10 cellular contexts compared by ENCODE assay signal in the genomic region with DNA sequence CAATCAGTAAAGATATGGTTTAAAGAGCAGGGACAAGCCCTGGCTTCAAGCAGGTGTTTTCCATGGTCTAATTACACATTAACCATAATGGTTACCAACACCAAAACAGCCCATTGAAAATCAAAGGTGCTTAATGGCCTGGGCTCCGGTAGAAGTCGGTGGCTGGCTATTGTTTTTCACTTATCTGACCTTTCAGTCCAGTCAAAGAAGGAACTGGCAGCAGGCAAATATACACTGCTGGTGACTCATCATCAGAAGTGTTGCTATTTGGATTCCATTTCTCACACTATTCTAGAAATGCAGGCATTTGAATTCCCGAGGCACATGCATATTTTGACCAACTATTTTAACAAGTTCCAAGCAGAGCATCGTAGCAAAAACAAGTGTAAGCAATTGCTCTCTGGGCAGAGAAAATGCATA. TPM values are rescaled to one million over a fixed set of nuclear protein-coding genes. Genes with fewer than 3 reads are reported as not detected.
A peak's percentile ranks its signal among the peaks of the same experiment; 100 is the strongest.
DNase-seq lines count a peak whose midpoint lies in the region; ATAC-seq and TF ChIP-seq lines count a peak whose summit lies in the region.
"Had no signal": no experiment of that assay in that cellular context is flagged by ENCODE, and none has a peak within 500 bp of the region (broad histone marks: within the 10 kb centered on the region; RNA-seq: fewer than 3 reads in every experiment).

No MANE protein-coding gene starts in this region.

- H3K4me1 Mint-ChIP-seq in activated CD8-positive, alpha-beta T cell treated with anti-CD3 and anti-CD28 coated beads, Interleukin-2, amount 10 ng/mL, durations not matched to agents 7 days and 5 days (ENCODE audit: low read depth): no peaks in the 10 kb centered on the region
- peaks cover 10% of the 10 kb centered on the region for H3K4me1 Mint-ChIP-seq in glutamatergic neuron (ENCODE audit: low read depth, unreplicated experiment)

- no peak overlapping the region for H3K9ac ChIP-seq in Karpas-422 (ENCODE audit: low read length)

- CTCF ChIA-PET in activated CD8-positive, alpha-beta T cell treated with anti-CD3 and anti-CD28 coated beads, Interleukin-2, amount 10 ng/mL, durations not matched to agents 7 days and 5 days (lab: Charles Lee): no interaction called here

- H4K20me1 ChIP-seq in Karpas-422 (ENCODE audit: insufficient read depth, low read depth, low read length): no peaks in the 10 kb centered on the region

- no peak for TF ChIP-seq CTCF in glutamatergic neuron (IDR thresholded peaks at IDR 0.05; ENCODE audit: partially characterized antibody, unreplicated experiment)

- H3K4me1 ChIP-seq in Karpas-422 (ENCODE audit: low read length): no peaks in the 10 kb centered on the region

- TF ChIP-seq RAD21 in Ishikawa (IDR thresholded peaks at IDR 0.05; ENCODE audit: low read depth): no peak

- no peaks in the 10 kb centered on the region for H3K27me3 ChIP-seq in Karpas-422 (ENCODE audit: low read length)

- no peaks in the 10 kb centered on the region for H3K9me2 ChIP-seq in Karpas-422 (replicated peaks; ENCODE audit: insufficient read depth, low read length)

- no peak overlapping the region for H2AFZ ChIP-seq in Karpas-422 (ENCODE audit: low read length)

- no peaks in the 10 kb centered on the region for H3K79me2 ChIP-seq in Karpas-422 (ENCODE audit: low read length)

- DNase-seq in A172 (ENCODE audit: low spot score) (peak; percentile 11), left cardiac atrium (no peak), putamen (ENCODE audit: low spot score) (no peak), glutamatergic neuron (no peak), Karpas-422 (no peak)
- DNase-seq in activated CD8-positive, alpha-beta T cell treated with anti-CD3 and anti-CD28 coated beads, Interleukin-2, amount 10 ng/mL, durations not matched to agents 7 days and 5 days: no peak
- DNase-seq: activated CD8-positive, alpha-beta memory T cell treated with anti-CD3 and anti-CD28 coated beads for 24 hours had no signal

- no peak overlapping the region for H3K27ac Mint-ChIP-seq in activated CD8-positive, alpha-beta T cell treated with anti-CD3 and anti-CD28 coated beads, Interleukin-2, amount 10 ng/mL, durations not matched to agents 7 days and 5 days
- H3K27ac Mint-ChIP-seq in glutamatergic neuron (ENCODE audit: unreplicated experiment): no peak overlapping the region
- H3K27ac Mint-ChIP-seq: stimulated activated naive CD8-positive, alpha-beta T cell treated with anti-CD3 and anti-CD28 coated beads, Interleukin-15, Interleukin-2, amounts not matched to agents 100 ng/mL and 50 ng/mL, for 24 hours had no signal

- H3K36me3 Mint-ChIP-seq in activated CD8-positive, alpha-beta T cell treated with anti-CD3 and anti-CD28 coated beads, Interleukin-2, amount 10 ng/mL, durations not matched to agents 7 days and 5 days (ENCODE audit: low read depth): no peaks in the 10 kb centered on the region
- H3K36me3 Mint-ChIP-seq in glutamatergic neuron (ENCODE audit: unreplicated experiment): peaks cover 6% of the 10 kb centered on the region

- no peak; the same call in 1 of the 2 replicates for TF ChIP-seq EP300 in Ishikawa (IDR thresholded peaks at IDR 0.05; ENCODE audit: borderline replicate concordance)

- no peaks in the 10 kb centered on the region for H3K36me3 ChIP-seq in Karpas-422 (ENCODE audit: insufficient read depth, low read length)

- intact Hi-C loops in left cardiac atrium (cut with DNase I): no loop called here

- no peak overlapping the region for H3K4me3 Mint-ChIP-seq in activated CD8-positive, alpha-beta T cell treated with anti-CD3 and anti-CD28 coated beads, Interleukin-2, amount 10 ng/mL, durations not matched to agents 7 days and 5 days
- H3K4me3 Mint-ChIP-seq in glutamatergic neuron (ENCODE audit: unreplicated experiment): no peak overlapping the region
- H3K4me3 Mint-ChIP-seq: stimulated activated naive CD8-positive, alpha-beta T cell treated with anti-CD3 and anti-CD28 coated beads, Interleukin-15, Interleukin-2, amounts not matched to agents 100 ng/mL and 50 ng/mL, for 24 hours had no signal

- no peak overlapping the region for H3K4me3 ChIP-seq in Karpas-422 (ENCODE audit: low read length)

- POLR2A ChIA-PET in activated CD8-positive, alpha-beta T cell treated with anti-CD3 and anti-CD28 coated beads, Interleukin-2, amount 10 ng/mL, durations not matched to agents 7 days and 5 days (lab: Charles Lee): no interaction called here

- no peaks in the 10 kb centered on the region for H3K9me3 ChIP-seq in Karpas-422 (ENCODE audit: low read length)

- no peak overlapping the region for H3K4me2 ChIP-seq in Karpas-422 (ENCODE audit: low read depth, low read length, poor library complexity, severe bottlenecking)

- no peaks in the 10 kb centered on the region for H3K9me3 Mint-ChIP-seq in activated CD8-positive, alpha-beta T cell treated with anti-CD3 and anti-CD28 coated beads, Interleukin-2, amount 10 ng/mL, durations not matched to agents 7 days and 5 days (ENCODE audit: insufficient read depth)
- H3K9me3 Mint-ChIP-seq in glutamatergic neuron (ENCODE audit: unreplicated experiment): peaks cover 5% of the 10 kb centered on the region
- H3K9me3 Mint-ChIP-seq: stimulated activated naive CD8-positive, alpha-beta T cell treated with anti-CD3 and anti-CD28 coated beads, Interleukin-15, Interleukin-2, amounts not matched to agents 100 ng/mL and 50 ng/mL, for 24 hours had no signal

- ATAC-seq in GM21515 (IDR thresholded peaks at IDR 0.05; ENCODE audit: unreplicated experiment): peak; percentile 84
- peak; percentile 71 to 84 for ATAC-seq in left cardiac atrium
- ATAC-seq in activated CD8-positive, alpha-beta T cell treated with anti-CD3 and anti-CD28 coated beads, Interleukin-2, amount 10 ng/mL, durations not matched to agents 7 days and 5 days: no peak

- no peaks in the 10 kb centered on the region for H3K27me3 Mint-ChIP-seq in activated CD8-positive, alpha-beta T cell treated with anti-CD3 and anti-CD28 coated beads, Interleukin-2, amount 10 ng/mL, durations not matched to agents 7 days and 5 days (ENCODE audit: low read depth)
- H3K27me3 Mint-ChIP-seq in glutamatergic neuron (ENCODE audit: unreplicated experiment): peaks cover 12% of the 10 kb centered on the region

- no peak overlapping the region for H3K27ac ChIP-seq in Karpas-422 (ENCODE audit: low read length)

TF ChIP-seq in Ishikawa, 13 proteins besides CTCF, POLR2A, EP300 and RAD21:
- TF ChIP-seq EGR1 (IDR thresholded peaks at IDR 0.05) (no peak), TCF12 (IDR thresholded peaks at IDR 0.05; ENCODE audit: low read depth) (no peak), TEAD4 (IDR thresholded peaks at IDR 0.05) (peak; percentile 75)

RNA-seq across cellular contexts. Expression of a gene that starts 26.3 kb away (rescaled TPM):
- not detected in 2 replicates for total RNA-seq in A172 (2014; rRNA removed; shearing (Covaris generic))
- under 1 TPM in 1 of 2 donors, not detected in 1; 0.38 TPM for total RNA-seq in left cardiac atrium
- total RNA-seq in activated CD8-positive, alpha-beta T cell treated with anti-CD3 and anti-CD28 coated beads, Interleukin-2, amount 10 ng/mL, durations not matched to agents 7 days and 5 days: not detected
- not detected for total RNA-seq in glutamatergic neuron (ENCODE audit: unreplicated experiment)
- total RNA-seq in Karpas-422 (2014; rRNA removed; shearing (Covaris generic); ENCODE audit: low replicate concordance): not detected in 2 replicates
